1 cellular context compared by ENCODE assay signal in the genomic region with DNA sequence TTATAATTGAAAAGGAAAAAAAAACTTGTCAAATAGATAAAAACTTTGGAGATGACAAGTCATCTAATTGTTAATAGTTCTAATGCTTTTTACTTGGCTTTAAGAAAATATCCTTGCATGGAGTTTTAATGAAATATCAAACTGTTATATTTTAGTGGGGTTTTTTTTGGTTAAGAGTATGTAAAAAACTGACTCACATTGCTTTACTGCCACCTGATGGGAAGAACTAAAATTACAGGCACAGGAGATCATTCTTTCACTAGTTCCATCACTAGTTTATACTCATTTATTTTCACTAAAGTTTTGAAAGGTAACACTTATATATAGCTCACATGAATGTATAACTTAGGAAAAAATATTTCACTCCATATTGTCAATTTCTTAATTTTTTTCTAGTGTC.
TF ChIP-seq lines count a peak whose summit lies in the region.

No MANE protein-coding gene starts in this region.

TF ChIP-seq in HCT116, 20 proteins besides CTCF, POLR2A, EP300 and RAD21 (continued from another document):
- TF ChIP-seq, protein P1, sequence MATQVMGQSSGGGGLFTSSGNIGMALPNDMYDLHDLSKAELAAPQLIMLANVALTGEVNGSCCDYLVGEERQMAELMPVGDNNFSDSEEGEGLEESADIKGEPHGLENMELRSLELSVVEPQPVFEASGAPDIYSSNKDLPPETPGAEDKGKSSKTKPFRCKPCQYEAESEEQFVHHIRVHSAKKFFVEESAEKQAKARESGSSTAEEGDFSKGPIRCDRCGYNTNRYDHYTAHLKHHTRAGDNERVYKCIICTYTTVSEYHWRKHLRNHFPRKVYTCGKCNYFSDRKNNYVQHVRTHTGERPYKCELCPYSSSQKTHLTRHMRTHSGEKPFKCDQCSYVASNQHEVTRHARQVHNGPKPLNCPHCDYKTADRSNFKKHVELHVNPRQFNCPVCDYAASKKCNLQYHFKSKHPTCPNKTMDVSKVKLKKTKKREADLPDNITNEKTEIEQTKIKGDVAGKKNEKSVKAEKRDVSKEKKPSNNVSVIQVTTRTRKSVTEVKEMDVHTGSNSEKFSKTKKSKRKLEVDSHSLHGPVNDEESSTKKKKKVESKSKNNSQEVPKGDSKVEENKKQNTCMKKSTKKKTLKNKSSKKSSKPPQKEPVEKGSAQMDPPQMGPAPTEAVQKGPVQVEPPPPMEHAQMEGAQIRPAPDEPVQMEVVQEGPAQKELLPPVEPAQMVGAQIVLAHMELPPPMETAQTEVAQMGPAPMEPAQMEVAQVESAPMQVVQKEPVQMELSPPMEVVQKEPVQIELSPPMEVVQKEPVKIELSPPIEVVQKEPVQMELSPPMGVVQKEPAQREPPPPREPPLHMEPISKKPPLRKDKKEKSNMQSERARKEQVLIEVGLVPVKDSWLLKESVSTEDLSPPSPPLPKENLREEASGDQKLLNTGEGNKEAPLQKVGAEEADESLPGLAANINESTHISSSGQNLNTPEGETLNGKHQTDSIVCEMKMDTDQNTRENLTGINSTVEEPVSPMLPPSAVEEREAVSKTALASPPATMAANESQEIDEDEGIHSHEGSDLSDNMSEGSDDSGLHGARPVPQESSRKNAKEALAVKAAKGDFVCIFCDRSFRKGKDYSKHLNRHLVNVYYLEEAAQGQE (IDR thresholded peaks at IDR 0.05; ENCODE audit: low read depth): no peak
- no peak for TF ChIP-seq EZH2 (IDR thresholded peaks at IDR 0.05)
- no peak for TF ChIP-seq YY1 (IDR thresholded peaks at IDR 0.05; ENCODE audit: extremely low read depth, insufficient replicate concordance, low read depth, low read length)
- no peak for TF ChIP-seq SP1 (IDR thresholded peaks at IDR 0.05; ENCODE audit: low read depth)
- no peak for TF ChIP-seq EZH2phosphoT487 (IDR thresholded peaks at IDR 0.05; ENCODE audit: borderline replicate concordance)
- TF ChIP-seq FOSL1 (IDR thresholded peaks at IDR 0.05; ENCODE audit: low read depth): no peak
- no peak for TF ChIP-seq TCF7L2 (IDR thresholded peaks at IDR 0.05; ENCODE audit: borderline replicate concordance, extremely low read depth, insufficient read depth, insufficient read length)
- TF ChIP-seq JUND (IDR thresholded peaks at IDR 0.05): no peak
- TF ChIP-seq CEBPB (IDR thresholded peaks at IDR 0.05; ENCODE audit: low read depth): no peak
- no peak for TF ChIP-seq EGR1 (IDR thresholded peaks at IDR 0.05; ENCODE audit: low read depth)
- TF ChIP-seq ZNF274 (IDR thresholded peaks at IDR 0.05; ENCODE audit: low read depth, low read length): no peak
- TF ChIP-seq POLR2AphosphoS5 (IDR thresholded peaks at IDR 0.05; ENCODE audit: low read depth, low read length): no peak
- TF ChIP-seq ELF1 (IDR thresholded peaks at IDR 0.05; ENCODE audit: borderline replicate concordance, low read depth): no peak
- TF ChIP-seq SIN3A (IDR thresholded peaks at IDR 0.05; ENCODE audit: low read depth): no peak
- TF ChIP-seq, protein P2, sequence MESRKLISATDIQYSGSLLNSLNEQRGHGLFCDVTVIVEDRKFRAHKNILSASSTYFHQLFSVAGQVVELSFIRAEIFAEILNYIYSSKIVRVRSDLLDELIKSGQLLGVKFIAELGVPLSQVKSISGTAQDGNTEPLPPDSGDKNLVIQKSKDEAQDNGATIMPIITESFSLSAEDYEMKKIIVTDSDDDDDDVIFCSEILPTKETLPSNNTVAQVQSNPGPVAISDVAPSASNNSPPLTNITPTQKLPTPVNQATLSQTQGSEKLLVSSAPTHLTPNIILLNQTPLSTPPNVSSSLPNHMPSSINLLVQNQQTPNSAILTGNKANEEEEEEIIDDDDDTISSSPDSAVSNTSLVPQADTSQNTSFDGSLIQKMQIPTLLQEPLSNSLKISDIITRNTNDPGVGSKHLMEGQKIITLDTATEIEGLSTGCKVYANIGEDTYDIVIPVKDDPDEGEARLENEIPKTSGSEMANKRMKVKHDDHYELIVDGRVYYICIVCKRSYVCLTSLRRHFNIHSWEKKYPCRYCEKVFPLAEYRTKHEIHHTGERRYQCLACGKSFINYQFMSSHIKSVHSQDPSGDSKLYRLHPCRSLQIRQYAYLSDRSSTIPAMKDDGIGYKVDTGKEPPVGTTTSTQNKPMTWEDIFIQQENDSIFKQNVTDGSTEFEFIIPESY (IDR thresholded peaks at IDR 0.05; ENCODE audit: extremely low read depth, insufficient replicate concordance, low read length): no peak
